ENCODE assay signal across 21 cellular contexts in the genomic region with DNA sequence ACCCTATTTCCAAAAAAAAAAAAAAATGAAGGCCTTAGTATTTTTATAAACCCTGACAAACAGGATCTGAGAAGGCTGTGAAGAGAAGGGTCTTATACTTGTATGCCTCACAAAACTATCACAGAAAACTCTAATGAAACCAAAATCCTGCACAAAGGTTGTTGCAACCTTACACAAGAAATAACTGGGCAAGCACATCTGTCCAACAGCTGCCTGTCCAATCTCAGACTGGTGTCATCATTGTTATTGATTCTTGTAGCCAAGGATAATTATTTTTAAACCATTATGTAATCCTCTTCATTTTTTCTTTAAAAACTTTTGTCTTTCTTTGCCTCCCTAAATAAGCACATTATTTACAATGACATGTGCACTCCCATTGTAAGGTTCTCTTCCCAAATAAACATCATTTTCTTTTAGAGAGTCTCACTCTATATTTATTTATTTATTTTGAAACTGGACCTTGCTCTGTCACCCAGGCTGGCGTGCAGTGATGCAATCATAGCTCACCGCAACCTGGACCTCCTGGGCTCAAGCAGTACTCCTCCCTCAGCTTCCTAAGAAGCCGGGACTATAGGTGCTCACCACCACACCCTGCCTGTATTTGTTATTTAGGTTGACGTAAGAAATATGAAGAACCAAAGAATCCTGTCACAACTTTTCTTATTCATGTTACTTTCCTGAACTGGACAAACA.
DNase-seq lines count a peak whose midpoint lies in the region; ATAC-seq and TF ChIP-seq lines count a peak whose summit lies in the region.
"Had no signal": no experiment of that assay in that cellular context is flagged by ENCODE, and none has a peak within 500 bp of the region (broad histone marks: within the 10 kb centered on the region; RNA-seq: fewer than 3 reads in every experiment).

No MANE protein-coding gene starts in this region.

- DNase-seq in AG10803 (ENCODE audit: low read depth) = peak; percentile 5
- DNase-seq in MG63 = peak; percentile 53
- DNase-seq in fibroblast of mammary gland (ENCODE audit: low read depth) = peak; percentile 39
- no peak for DNase-seq in HEK293T (ENCODE audit: extremely low spot score)
- DNase-seq in foreskin melanocyte = no peak
- DNase-seq: DMS53, EL, GF-D8, H7, HFFc6, KG1, MV-4-11, NCI-H187, NCI-H226, NCI-H510A treated with DMSO at 0.1 percent for 48 hours, NCI-H774 had no signal

- POLR2A ChIA-PET in HEK293T (lab: Yijun Ruan, JAX) = no interaction called here

- TF ChIP-seq CTCF in AG10803 (conservative IDR thresholded peaks at IDR 0.05; ENCODE audit: low read length) (no peak), fibroblast of mammary gland (conservative IDR thresholded peaks at IDR 0.05; ENCODE audit: control insufficient read depth, insufficient read depth, low read depth, low read length) (no peak), liver (IDR thresholded peaks at IDR 0.05; ENCODE audit: low read depth, low read length, missing input control) (no peak)

- H3K4me3 ChIP-seq in AG10803 (ENCODE audit: low read length) (no peak overlapping the region), MG63 (no peak overlapping the region), fibroblast of mammary gland (ENCODE audit: control insufficient read depth, low read depth, low read length) (no peak overlapping the region), liver (ENCODE audit: low read depth in 1 of 3, low read length in 3 of 3) (no peak overlapping the region)

- H3K36me3 ChIP-seq in MG63 (no peaks in the 10 kb centered on the region), liver (ENCODE audit: control insufficient read depth in 4 of 4, insufficient read depth in 3 of 4, low read depth in 1 of 4, low read length in 3 of 4) (no peaks in the 10 kb centered on the region)

- TF ChIP-seq RAD21 in liver (IDR thresholded peaks at IDR 0.05) = no peak

- H3K4me1 ChIP-seq in liver (ENCODE audit: control insufficient read depth in 4 of 4, insufficient read depth in 4 of 4, low read length in 3 of 4) = peaks cover 0 to 17% (median 15%) of the 10 kb centered on the region in 4 donors

- ATAC-seq in HG03378 (IDR thresholded peaks at IDR 0.05; ENCODE audit: unreplicated experiment) (no peak), GM21423 (IDR thresholded peaks at IDR 0.05; ENCODE audit: unreplicated experiment) (no peak)
- ATAC-seq: Panc1 had no signal

- WGBS in liver = 40% methylated on average over 4 of the region's 4 CpGs

- CTCF ChIA-PET in HEK293T (lab: Yijun Ruan, JAX) = no interaction called here

- no peak overlapping the region for H3K27ac ChIP-seq in liver (ENCODE audit: low read depth in 1 of 2, low read length in 2 of 2)
- H3K27ac ChIP-seq: C4-2B had no signal

- H3K27me3 ChIP-seq in MG63 = no peaks in the 10 kb centered on the region
- no peaks in the 10 kb centered on the region for H3K27me3 ChIP-seq in liver (ENCODE audit: control insufficient read depth in 4 of 4, insufficient read depth in 4 of 4, low read length in 3 of 4)

- H3K9me3 ChIP-seq in MG63 = no peaks in the 10 kb centered on the region
- H3K9me3 ChIP-seq in liver (ENCODE audit: control insufficient read depth in 4 of 4, low read length in 3 of 4) = no peaks in the 10 kb centered on the region

- H3K9ac ChIP-seq in liver (ENCODE audit: low read depth in 1 of 2, low read length in 2 of 2) = no peak overlapping the region

TF ChIP-seq in liver, 16 proteins besides CTCF, POLR2A, EP300 and RAD21:
- TF ChIP-seq, protein P1, sequence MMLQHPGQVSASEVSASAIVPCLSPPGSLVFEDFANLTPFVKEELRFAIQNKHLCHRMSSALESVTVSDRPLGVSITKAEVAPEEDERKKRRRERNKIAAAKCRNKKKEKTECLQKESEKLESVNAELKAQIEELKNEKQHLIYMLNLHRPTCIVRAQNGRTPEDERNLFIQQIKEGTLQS (IDR thresholded peaks at IDR 0.05) = peak; percentile 78
- TF ChIP-seq YY1 (IDR thresholded peaks at IDR 0.05) (no peak), HNF4G (IDR thresholded peaks at IDR 0.05) (no peak), EGR1 (IDR thresholded peaks at IDR 0.05; ENCODE audit: low read depth in 2 of 2) (no peak), TAF1 (conservative IDR thresholded peaks at IDR 0.05) (no peak), RXRA (IDR thresholded peaks at IDR 0.05) (peak in 1 of 2 donors; percentile 70), FOXA1 (IDR thresholded peaks at IDR 0.05) (no peak), FOXA2 (IDR thresholded peaks at IDR 0.05) (no peak), JUND (IDR thresholded peaks at IDR 0.05) (peak in 1 of 2 donors; percentile 49), HNF4A (conservative IDR thresholded peaks at IDR 0.05) (peak; percentile 83 to 89)
- TF ChIP-seq, protein P2, sequence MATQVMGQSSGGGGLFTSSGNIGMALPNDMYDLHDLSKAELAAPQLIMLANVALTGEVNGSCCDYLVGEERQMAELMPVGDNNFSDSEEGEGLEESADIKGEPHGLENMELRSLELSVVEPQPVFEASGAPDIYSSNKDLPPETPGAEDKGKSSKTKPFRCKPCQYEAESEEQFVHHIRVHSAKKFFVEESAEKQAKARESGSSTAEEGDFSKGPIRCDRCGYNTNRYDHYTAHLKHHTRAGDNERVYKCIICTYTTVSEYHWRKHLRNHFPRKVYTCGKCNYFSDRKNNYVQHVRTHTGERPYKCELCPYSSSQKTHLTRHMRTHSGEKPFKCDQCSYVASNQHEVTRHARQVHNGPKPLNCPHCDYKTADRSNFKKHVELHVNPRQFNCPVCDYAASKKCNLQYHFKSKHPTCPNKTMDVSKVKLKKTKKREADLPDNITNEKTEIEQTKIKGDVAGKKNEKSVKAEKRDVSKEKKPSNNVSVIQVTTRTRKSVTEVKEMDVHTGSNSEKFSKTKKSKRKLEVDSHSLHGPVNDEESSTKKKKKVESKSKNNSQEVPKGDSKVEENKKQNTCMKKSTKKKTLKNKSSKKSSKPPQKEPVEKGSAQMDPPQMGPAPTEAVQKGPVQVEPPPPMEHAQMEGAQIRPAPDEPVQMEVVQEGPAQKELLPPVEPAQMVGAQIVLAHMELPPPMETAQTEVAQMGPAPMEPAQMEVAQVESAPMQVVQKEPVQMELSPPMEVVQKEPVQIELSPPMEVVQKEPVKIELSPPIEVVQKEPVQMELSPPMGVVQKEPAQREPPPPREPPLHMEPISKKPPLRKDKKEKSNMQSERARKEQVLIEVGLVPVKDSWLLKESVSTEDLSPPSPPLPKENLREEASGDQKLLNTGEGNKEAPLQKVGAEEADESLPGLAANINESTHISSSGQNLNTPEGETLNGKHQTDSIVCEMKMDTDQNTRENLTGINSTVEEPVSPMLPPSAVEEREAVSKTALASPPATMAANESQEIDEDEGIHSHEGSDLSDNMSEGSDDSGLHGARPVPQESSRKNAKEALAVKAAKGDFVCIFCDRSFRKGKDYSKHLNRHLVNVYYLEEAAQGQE (IDR thresholded peaks at IDR 0.05) = no peak
- TF ChIP-seq, protein P3, sequence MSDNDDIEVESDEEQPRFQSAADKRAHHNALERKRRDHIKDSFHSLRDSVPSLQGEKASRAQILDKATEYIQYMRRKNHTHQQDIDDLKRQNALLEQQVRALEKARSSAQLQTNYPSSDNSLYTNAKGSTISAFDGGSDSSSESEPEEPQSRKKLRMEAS (IDR thresholded peaks at IDR 0.05) = peak; percentile 35

TF ChIP-seq in HEK293T, 16 proteins besides CTCF, POLR2A, EP300 and RAD21:
- TF ChIP-seq NFRKB (IDR thresholded peaks at IDR 0.05) = no peak
- TF ChIP-seq ZNF384 (IDR thresholded peaks at IDR 0.05) = no peak
- TF ChIP-seq CTBP1 (IDR thresholded peaks at IDR 0.05; ENCODE audit: borderline replicate concordance) = no peak
- no peak for TF ChIP-seq L3MBTL2 (conservative IDR thresholded peaks at IDR 0.05)
- TF ChIP-seq BHLHE40 (IDR thresholded peaks at IDR 0.05; ENCODE audit: borderline replicate concordance) = no peak
- TF ChIP-seq LEF1 (IDR thresholded peaks at IDR 0.05; ENCODE audit: borderline replicate concordance) = no peak
- TF ChIP-seq ELF4 (IDR thresholded peaks at IDR 0.05) = no peak
- no peak for TF ChIP-seq SUZ12 (IDR thresholded peaks at IDR 0.05)
- TF ChIP-seq HDGF (IDR thresholded peaks at IDR 0.05; ENCODE audit: borderline replicate concordance) = no peak

Comparison
In these comparisons a context has a peak if more than half of its experiments do, and no peak if none do; other contexts are left out.
1. DNase-seq: peak in AG10803 (single experiment), MG63 (single experiment) and fibroblast of mammary gland (single experiment); none in HEK293T (single experiment) and foreskin melanocyte (single experiment).